10 cellular contexts compared by ENCODE assay signal in genomic region chr17:15733174-15733789, GRCh38. TPM values are rescaled to one million over a fixed set of nuclear protein-coding genes. Genes with fewer than 3 reads are reported as not detected.
DNase-seq lines count a peak whose midpoint lies in the region; ATAC-seq, FAIRE-seq and TF ChIP-seq lines count a peak whose summit lies in the region.
"Not testable (repeated sequence)": the region's sequence is repeated elsewhere in the genome, so short reads cannot be mapped to it uniquely, and the experiment has no call there.
"Had no signal": no experiment of that assay in that cellular context is flagged by ENCODE, and none has a peak within 500 bp of the region (broad histone marks: within the 10 kb centered on the region; RNA-seq: fewer than 3 reads in every experiment).

No MANE protein-coding gene starts in this region.

- not testable (repeated sequence) for H3K36me3 ChIP-seq in HCT116 (ENCODE audit: control insufficient read depth in 1 of 2, insufficient read depth in 2 of 2, low read length in 2 of 2); kidney (ENCODE audit: control insufficient read depth in 1 of 2, insufficient read depth in 2 of 2, low read length in 2 of 2)

- not testable (repeated sequence) for TF ChIP-seq POLR2A in HCT116 (IDR thresholded peaks at IDR 0.05; ENCODE audit: borderline replicate concordance, extremely low read depth, insufficient read depth, insufficient read length)

- H4K20me1 ChIP-seq in HCT116 (ENCODE audit: insufficient read depth): not testable (repeated sequence)

- not testable (repeated sequence) for H3K27ac ChIP-seq in HCT116 (ENCODE audit: low read depth, low read length); kidney (ENCODE audit: low read depth in 2 of 2, low read length in 2 of 2)

- H3K9ac ChIP-seq in HCT116 (ENCODE audit: low read length); kidney (ENCODE audit: low read length in 2 of 2): not testable (repeated sequence)

- intact Hi-C loops in HCT116 (cut with micrococcal nuclease); Right ventricle myocardium inferior (cut with DNase I); kidney (cut with DNase I): not testable (repeated sequence)

- TF ChIP-seq CTCF in HCT116 (IDR thresholded peaks at IDR 0.05 in 2 of 3, conservative IDR thresholded peaks at IDR 0.05 in 1 of 3; ENCODE audit: borderline replicate concordance in 1 of 3, insufficient read depth in 1 of 3, low read depth in 2 of 3, low read length in 2 of 3); choroid plexus epithelial cell (conservative IDR thresholded peaks at IDR 0.05; ENCODE audit: low read depth, low read length); kidney (IDR thresholded peaks at IDR 0.05; ENCODE audit: borderline replicate concordance, extremely low read depth, insufficient read depth): not testable (repeated sequence)

- ATAC-seq in HCT116: peak; percentile 87
- ATAC-seq in Right ventricle myocardium inferior: not testable (repeated sequence)

- H3K27me3 ChIP-seq in HCT116 (ENCODE audit: insufficient read depth, low read length): not testable (repeated sequence)

- H3K9me3 ChIP-seq in HCT116 (ENCODE audit: control insufficient read depth in 1 of 2, insufficient read depth in 1 of 2, low read depth in 1 of 2, low read length in 2 of 2); kidney (ENCODE audit: control insufficient read depth in 1 of 2, low read length in 2 of 2): not testable (repeated sequence)

- RAD21 ChIA-PET in HCT116 (lab: Charles Lee; ENCODE audit: low non-redundant PET in 1 of 2, low total read pairs in 2 of 2, uncharacterized antibody in 2 of 2, unreplicated experiment in 2 of 2): not testable (repeated sequence)

- H3K9me2 ChIP-seq in HCT116 (ENCODE audit: insufficient read depth): not testable (repeated sequence)

- H2AFZ ChIP-seq in HCT116 (ENCODE audit: low read depth, low read length, poor library complexity, severe bottlenecking): not testable (repeated sequence)

- H3K4me1 ChIP-seq in HCT116 (ENCODE audit: control insufficient read depth in 1 of 2, insufficient read depth in 2 of 2, low read length in 2 of 2): peaks cover 5 to 17% of the 10 kb centered on the region in 2 experiments; a peak in 2 of 4 replicates
- H3K4me1 ChIP-seq in kidney (ENCODE audit: control insufficient read depth in 1 of 2, insufficient read depth in 1 of 2, low read depth in 1 of 2, low read length in 2 of 2): not testable (repeated sequence)

- POLR2A ChIA-PET in HCT116 (lab: Charles Lee): not testable (repeated sequence)

- not testable (repeated sequence) for DNase-seq in GM18507 (ENCODE audit: extremely low spot score, insufficient read length, low read depth); HCT116 (ENCODE audit: low read depth, low spot score)
- DNase-seq in choroid plexus epithelial cell (ENCODE audit: low read depth) (peak; percentile 21), Right ventricle myocardium inferior (ENCODE audit: missing footprints) (peak; percentile 45), kidney (peak; percentile 52)

- peak overlapping the region; percentile 47 for H3K4me2 ChIP-seq in HCT116 (ENCODE audit: low read length)

- peak; percentile 33; the same call in 1 of the 2 replicates for TF ChIP-seq EP300 in Ishikawa (IDR thresholded peaks at IDR 0.05; ENCODE audit: borderline replicate concordance)

- BruUV-seq in HCT116 (replicated peaks; lab: Mats Ljungman, UMichigan): not testable (repeated sequence)

- FAIRE-seq in GM18507 (lab: Jason Lieb, UNC): peak; percentile 31
- FAIRE-seq in kidney (lab: Jason Lieb, UNC): not testable (repeated sequence)

- TF ChIP-seq RAD21 in HCT116 (IDR thresholded peaks at IDR 0.05; ENCODE audit: low read depth); Ishikawa (IDR thresholded peaks at IDR 0.05; ENCODE audit: low read depth): not testable (repeated sequence)

- H3K79me2 ChIP-seq in HCT116 (ENCODE audit: insufficient read depth, low read length): not testable (repeated sequence)

- CTCF ChIA-PET in HCT116 (lab: Charles Lee): not testable (repeated sequence)

- not testable (repeated sequence) for H3K4me3 ChIP-seq in HCT116 (replicated peaks in 1 of 2; ENCODE audit: low read depth in 1 of 2, low read length in 2 of 2); choroid plexus epithelial cell (ENCODE audit: low read depth, low read length); kidney (ENCODE audit: low read length in 2 of 2)

TF ChIP-seq in Ishikawa, 13 proteins besides CTCF, POLR2A, EP300 and RAD21:
- peak; percentile 63 for TF ChIP-seq TEAD4 (IDR thresholded peaks at IDR 0.05)
TF ChIP-seq in Ishikawa: peak in this region for 1; not testable (repeated sequence) for 12.

RNA-seq across cellular contexts. Expression of gene TBC1D26, which starts 1.2 kb away (rescaled TPM):
- total RNA-seq in HCT116 (2021; ENCODE audit: unreplicated experiment): 1.1 TPM
- 0.98 and 1.1 TPM in 2 replicates for polyA plus RNA-seq in HCT116 (2012)
- total RNA-seq in Right ventricle myocardium inferior: not detected
- not detected for total RNA-seq in kidney
- not detected for polyA plus RNA-seq in kidney (ENCODE audit: insufficient read depth, low read depth, low replicate concordance)
- total RNA-seq: A172; B cell; Caco-2; CD4-positive, alpha-beta T cell had no signal

RNA-seq across cellular contexts. Expression of gene ZNF286A, which starts 33.7 kb away (rescaled TPM):
- total RNA-seq in HCT116 (2021; ENCODE audit: unreplicated experiment) (37.0 TPM), Right ventricle myocardium inferior (8.7 TPM), kidney (17.4 TPM)
- polyA plus RNA-seq in HCT116 (2012): 13.0 and 13.1 TPM in 2 replicates
- 11.0 TPM for polyA plus RNA-seq in kidney (ENCODE audit: insufficient read depth, low read depth, low replicate concordance)

RNA-seq across cellular contexts. Expression of gene TRIM16, which starts 49.2 kb away (rescaled TPM):
- total RNA-seq in HCT116 (2021; ENCODE audit: unreplicated experiment) (33.8 TPM), Right ventricle myocardium inferior (31.9 TPM), kidney (16.2 TPM)
- 27.9 and 32.4 TPM in 2 replicates for polyA plus RNA-seq in HCT116 (2012)
- polyA plus RNA-seq in kidney (ENCODE audit: insufficient read depth, low read depth, low replicate concordance): 14.8 TPM
